7 cellular contexts compared by ENCODE assay signal in the genomic region with DNA sequence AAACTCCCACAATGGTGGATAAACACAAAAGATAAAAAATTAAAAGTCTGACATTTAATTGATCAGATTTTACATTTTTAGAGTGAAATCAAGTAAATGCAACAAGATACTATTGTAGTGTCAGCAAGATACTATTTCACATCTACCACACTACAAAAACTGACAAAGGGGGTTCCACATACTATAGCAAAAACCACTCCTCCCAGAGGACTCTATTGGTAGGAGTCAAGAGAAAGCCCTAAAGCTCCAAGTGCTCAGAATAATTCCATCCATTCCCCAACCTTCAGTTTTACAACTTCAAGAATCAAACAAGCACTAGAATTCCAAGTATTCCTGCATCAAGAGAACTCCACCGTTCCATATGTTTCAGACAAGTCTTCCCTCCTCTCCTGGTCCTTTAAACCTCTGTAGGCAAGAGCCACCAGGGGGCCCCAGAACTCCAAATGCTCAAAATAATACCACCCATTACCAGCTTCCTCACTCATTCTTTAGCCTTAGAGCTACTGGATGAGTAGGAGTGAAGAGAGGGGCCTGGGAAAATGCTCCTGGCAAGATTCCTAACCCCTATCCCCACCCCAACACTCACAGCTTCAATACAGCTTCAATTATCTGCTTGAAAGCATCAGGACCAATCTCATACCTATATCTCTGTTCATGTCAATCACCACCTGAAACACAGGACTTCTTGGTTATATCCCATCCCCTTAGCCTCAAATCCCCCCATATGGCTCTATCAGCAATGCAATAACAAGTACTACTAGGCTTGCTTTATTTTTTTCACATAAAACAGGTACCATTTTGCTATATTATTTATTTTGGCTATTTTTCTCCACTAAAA. TPM values are rescaled to one million over a fixed set of nuclear protein-coding genes. Genes with fewer than 3 reads are reported as not detected.
DNase-seq lines count a peak whose midpoint lies in the region; ATAC-seq, FAIRE-seq and TF ChIP-seq lines count a peak whose summit lies in the region.

No MANE protein-coding gene starts in this region.

- H4K20me1 ChIP-seq in endothelial cell of umbilical vein (replicated peaks; ENCODE audit: control insufficient read depth, extremely low read depth, insufficient read depth, low read length) = peaks cover 3% of the 10 kb centered on the region

- TF ChIP-seq CTCF in endothelial cell of umbilical vein (IDR thresholded peaks at IDR 0.05; ENCODE audit: extremely low read depth in 1 of 2, insufficient read depth in 1 of 2, low read depth in 1 of 2, low read length in 2 of 2) = peak; percentile 79 to 80

- H3K27ac Mint-ChIP-seq in naive thymus-derived CD8-positive, alpha-beta T cell = peak overlapping the region in 7 of 10 donors; percentile 2 to 46 (median 9)

- no peak overlapping the region for H3K27ac ChIP-seq in endothelial cell of umbilical vein (ENCODE audit: insufficient read depth, low read depth, low read length)

- intact Hi-C loops in endothelial cell of umbilical vein (cut with micrococcal nuclease) = loop anchor here (1.0 to 2.0 kb wide), 3 partner anchors 161 to 311 kb away; no protein-coding TSS in a partner anchor

- peak; percentile 64 for FAIRE-seq in endothelial cell of umbilical vein (lab: Jason Lieb, UNC)

- H3K4me2 ChIP-seq in endothelial cell of umbilical vein (ENCODE audit: insufficient read depth, low read length) = no peak overlapping the region

- CTCF ChIA-PET in HEK293T (lab: Yijun Ruan, JAX) = interaction anchor here (0.6 to 1.3 kb wide), 6 partner anchors 57 to 1005 kb away, joined by 3 to 8 read pairs (median 3); a partner anchor contains a TSS
- CTCF ChIA-PET in endothelial cell of umbilical vein (lab: Charles Lee) = interaction anchor here (0.6 to 8.6 kb wide), 21 partner anchors 8 to 607 kb away, joined by 3 to 177 read pairs (median 4); a partner anchor contains a TSS

- DNase-seq in GF-D8 (lab: John Stamatoyannopoulos, UW) (peak; percentile 22), HEK293T (ENCODE audit: extremely low spot score) (peak; percentile 61), NCI-H2171 (lab: John Stamatoyannopoulos, UW) (peak; percentile 8), endothelial cell of umbilical vein (ENCODE audit: low read depth, low spot score) (peak; percentile 68), hippocampal formation (lab: John Stamatoyannopoulos, UW) (no peak)
- DNase-seq in activated CD4-positive, alpha-beta T cell treated with anti-CD3 and anti-CD28 coated beads for 48 hours = peak; percentile 54
- peak; percentile 10 to 64 (median 48) for DNase-seq in naive thymus-derived CD8-positive, alpha-beta T cell

- dilution Hi-C loops in endothelial cell of umbilical vein (cut with MboI; ENCODE audit: extremely low pct_ligation_motif_present, low sequenced_read_pairs) = no loop called here

- H3K27me3 ChIP-seq in endothelial cell of umbilical vein (ENCODE audit: control insufficient read depth in 2 of 2, insufficient read depth in 2 of 2, low read length in 2 of 2) = no peaks in the 10 kb centered on the region

- no peaks in the 10 kb centered on the region for H3K27me3 Mint-ChIP-seq in naive thymus-derived CD8-positive, alpha-beta T cell

- H3K9ac ChIP-seq in endothelial cell of umbilical vein (replicated peaks; ENCODE audit: extremely low read depth, insufficient read depth, low read length) = no peak overlapping the region

- peaks cover 9 to 28% (median 19%) of the 10 kb centered on the region in 4 donors for H3K4me1 Mint-ChIP-seq in naive thymus-derived CD8-positive, alpha-beta T cell

- peak; percentile 81 to 84 for ATAC-seq in naive thymus-derived CD8-positive, alpha-beta T cell

- H3K79me2 ChIP-seq in endothelial cell of umbilical vein (ENCODE audit: control insufficient read depth, insufficient read depth, low read length) = peaks cover 56% of the 10 kb centered on the region

- H3K36me3 ChIP-seq in endothelial cell of umbilical vein (ENCODE audit: control insufficient read depth in 2 of 2, extremely low read depth in 1 of 2, insufficient read depth in 2 of 2, low read length in 2 of 2) = peaks cover 16 to 24% of the 10 kb centered on the region in 2 experiments

- no peaks in the 10 kb centered on the region for H3K9me3 Mint-ChIP-seq in naive thymus-derived CD8-positive, alpha-beta T cell

- TF ChIP-seq POLR2A in endothelial cell of umbilical vein (IDR thresholded peaks at IDR 0.05; ENCODE audit: low read depth, low read length) = no peak

- no peaks in the 10 kb centered on the region for H3K9me3 ChIP-seq in endothelial cell of umbilical vein (replicated peaks; ENCODE audit: control insufficient read depth, insufficient read depth, low read length)

- H2AFZ ChIP-seq in endothelial cell of umbilical vein (ENCODE audit: low read depth, low read length) = no peak overlapping the region

- H3K4me3 Mint-ChIP-seq in naive thymus-derived CD8-positive, alpha-beta T cell = no peak overlapping the region

- POLR2A ChIA-PET in HEK293T (lab: Yijun Ruan, JAX) (no interaction called here), endothelial cell of umbilical vein (lab: Charles Lee) (no interaction called here)
- POLR2A ChIA-PET in naive thymus-derived CD8-positive, alpha-beta T cell (lab: Charles Lee) = interaction anchor here (1.5 to 2.9 kb wide), 2 partner anchors 15 to 311 kb away, joined by 5 to 12 read pairs; a partner anchor contains a TSS

- no peaks in the 10 kb centered on the region for H3K4me1 ChIP-seq in endothelial cell of umbilical vein (ENCODE audit: control insufficient read depth, extremely low read depth, insufficient read depth, low read length)

- peaks cover 0 to 64% (median 7%) of the 10 kb centered on the region in 3 donors for H3K36me3 Mint-ChIP-seq in naive thymus-derived CD8-positive, alpha-beta T cell

- H3K4me3 ChIP-seq in endothelial cell of umbilical vein (replicated peaks in 1 of 3; ENCODE audit: insufficient read depth in 1 of 3, low read depth in 1 of 3, low read length in 3 of 3) = no peak overlapping the region

- no peaks in the 10 kb centered on the region for H3K9me1 ChIP-seq in endothelial cell of umbilical vein (replicated peaks; ENCODE audit: control insufficient read depth, extremely low read depth, insufficient read depth, low read length)

- BruUV-seq in endothelial cell of umbilical vein (replicated peaks; lab: Mats Ljungman, UMichigan) = no TSS peak

TF ChIP-seq in HEK293T, 16 proteins besides CTCF, POLR2A, EP300 and RAD21 (continues in another document):
- no peak for TF ChIP-seq ARNT (IDR thresholded peaks at IDR 0.05)
- TF ChIP-seq TARDBP (IDR thresholded peaks at IDR 0.05) = no peak
- TF ChIP-seq HDGF (IDR thresholded peaks at IDR 0.05; ENCODE audit: borderline replicate concordance) = no peak
- no peak for TF ChIP-seq FOXM1 (IDR thresholded peaks at IDR 0.05; ENCODE audit: borderline replicate concordance)
- TF ChIP-seq, protein P1, sequence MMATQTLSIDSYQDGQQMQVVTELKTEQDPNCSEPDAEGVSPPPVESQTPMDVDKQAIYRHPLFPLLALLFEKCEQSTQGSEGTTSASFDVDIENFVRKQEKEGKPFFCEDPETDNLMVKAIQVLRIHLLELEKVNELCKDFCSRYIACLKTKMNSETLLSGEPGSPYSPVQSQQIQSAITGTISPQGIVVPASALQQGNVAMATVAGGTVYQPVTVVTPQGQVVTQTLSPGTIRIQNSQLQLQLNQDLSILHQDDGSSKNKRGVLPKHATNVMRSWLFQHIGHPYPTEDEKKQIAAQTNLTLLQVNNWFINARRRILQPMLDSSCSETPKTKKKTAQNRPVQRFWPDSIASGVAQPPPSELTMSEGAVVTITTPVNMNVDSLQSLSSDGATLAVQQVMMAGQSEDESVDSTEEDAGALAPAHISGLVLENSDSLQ (IDR thresholded peaks at IDR 0.05) = no peak; the same call in 1 of the 2 replicates
- no peak for TF ChIP-seq FOXK2 (IDR thresholded peaks at IDR 0.05)

TF ChIP-seq in endothelial cell of umbilical vein, 7 proteins besides CTCF, POLR2A, EP300 and RAD21:
- TF ChIP-seq POLR2AphosphoS5 (IDR thresholded peaks at IDR 0.05; ENCODE audit: insufficient read depth, low read depth, low read length) (no peak), GATA2 (IDR thresholded peaks at IDR 0.05; ENCODE audit: insufficient read depth, insufficient read length, low read depth, low read length) (no peak), MYC (IDR thresholded peaks at IDR 0.05; ENCODE audit: low read depth, low read length) (no peak), JUN (IDR thresholded peaks at IDR 0.05; ENCODE audit: borderline replicate concordance, insufficient read depth, insufficient read length, low read depth) (no peak), EZH2 (IDR thresholded peaks at IDR 0.05; ENCODE audit: borderline replicate concordance, low read depth, low read length, severe bottlenecking) (no peak), FOS (IDR thresholded peaks at IDR 0.05; ENCODE audit: borderline replicate concordance, insufficient read depth, low read length) (no peak)
- TF ChIP-seq, protein P2, sequence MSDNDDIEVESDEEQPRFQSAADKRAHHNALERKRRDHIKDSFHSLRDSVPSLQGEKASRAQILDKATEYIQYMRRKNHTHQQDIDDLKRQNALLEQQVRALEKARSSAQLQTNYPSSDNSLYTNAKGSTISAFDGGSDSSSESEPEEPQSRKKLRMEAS (IDR thresholded peaks at IDR 0.05; ENCODE audit: insufficient read depth, insufficient read length) = no peak

RNA-seq across cellular contexts. Expression of a gene that starts 9.9 kb away (rescaled TPM):
- 101 and 102 TPM in 2 replicates for total RNA-seq in endothelial cell of umbilical vein
- polyA plus RNA-seq in endothelial cell of umbilical vein = 15.5 and 18.6 TPM in 2 replicates
- 19.3 and 19.8 TPM in 2 replicates for polyA plus RNA-seq in endothelial cell of umbilical vein (2011; cell fraction: cytosol; rRNA removed)
- 20.4 and 23.4 TPM in 2 replicates for polyA plus RNA-seq in endothelial cell of umbilical vein (2011; cell fraction: nucleus; rRNA removed)
- polyA plus RNA-seq in endothelial cell of umbilical vein (2012) = 15.9 and 27.6 TPM in 2 replicates
- polyA minus RNA-seq in endothelial cell of umbilical vein = 101 and 105 TPM in 2 replicates
- polyA minus RNA-seq in endothelial cell of umbilical vein (2011; cell fraction: cytosol; rRNA and poly(A)+ RNA removed) = 61.0 TPM
- 46.0 and 64.8 TPM in 2 replicates for polyA minus RNA-seq in endothelial cell of umbilical vein (2011; cell fraction: nucleus; rRNA and poly(A)+ RNA removed)
- 10 to 100 TPM; 52.0 to 52.8 TPM for total RNA-seq in naive thymus-derived CD8-positive, alpha-beta T cell
- 10 to 100 TPM in 2 of 3 donors, 1 to 10 TPM in 1; 7.6 to 12.5 (median 12.5) TPM for polyA plus RNA-seq in naive thymus-derived CD8-positive, alpha-beta T cell

RNA-seq across cellular contexts. Expression of a gene that starts 14.4 kb away (rescaled TPM):
- total RNA-seq in endothelial cell of umbilical vein = 28.8 and 30.2 TPM in 2 replicates
- polyA plus RNA-seq in endothelial cell of umbilical vein = 10.9 and 12.0 TPM in 2 replicates
- 17.4 and 18.1 TPM in 2 replicates for polyA plus RNA-seq in endothelial cell of umbilical vein (2011; cell fraction: cytosol; rRNA removed)
- polyA plus RNA-seq in endothelial cell of umbilical vein (2011; cell fraction: nucleus; rRNA removed) = 10.5 and 11.4 TPM in 2 replicates
- polyA plus RNA-seq in endothelial cell of umbilical vein (2012) = 21.5 and 33.9 TPM in 2 replicates
- 19.0 and 24.1 TPM in 2 replicates for polyA minus RNA-seq in endothelial cell of umbilical vein
- polyA minus RNA-seq in endothelial cell of umbilical vein (2011; cell fraction: cytosol; rRNA and poly(A)+ RNA removed) = 18.3 TPM
- polyA minus RNA-seq in endothelial cell of umbilical vein (2011; cell fraction: nucleus; rRNA and poly(A)+ RNA removed) = 15.7 and 16.1 TPM in 2 replicates
- total RNA-seq in naive thymus-derived CD8-positive, alpha-beta T cell = 10 to 100 TPM; 51.6 to 56.5 TPM
- 10 to 100 TPM; 46.9 to 63.0 (median 55.1) TPM for polyA plus RNA-seq in naive thymus-derived CD8-positive, alpha-beta T cell

Comparison
In these comparisons a context has a peak if more than half of its experiments do, and no peak if none do; other contexts are left out.
1. DNase-seq: peak in GF-D8 (single experiment), HEK293T (single experiment), NCI-H2171 (single experiment), activated CD4-positive, alpha-beta T cell treated with anti-CD3 and anti-CD28 coated beads for 48 hours (single experiment), endothelial cell of umbilical vein (single experiment) and naive thymus-derived CD8-positive, alpha-beta T cell (10 of 10); none in hippocampal formation (0 of 2).